In the genomic region with DNA sequence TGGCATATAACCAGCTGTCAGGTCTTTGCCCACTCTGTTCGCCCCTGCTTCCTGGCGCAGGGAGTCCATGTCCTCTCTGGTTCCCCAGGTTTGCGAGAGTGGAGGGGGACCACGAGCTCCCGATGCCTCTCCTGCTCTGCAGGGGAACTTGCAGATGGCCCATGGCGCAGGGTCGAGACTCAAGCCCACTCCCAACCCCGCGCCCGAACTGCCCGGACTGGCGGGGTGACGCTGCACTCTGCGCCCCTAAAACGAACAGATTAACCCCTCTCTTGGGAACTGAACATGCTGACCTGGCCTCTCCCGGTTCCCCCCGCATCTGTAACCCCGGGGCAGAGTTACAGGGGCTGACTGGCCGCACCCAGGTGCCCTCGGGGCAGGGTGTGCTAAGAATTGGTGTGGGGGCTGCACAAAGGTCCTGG, we compare ENCODE assay signal across 8 cellular contexts. TPM values are rescaled to one million over a fixed set of nuclear protein-coding genes. Genes with fewer than 3 reads are reported as not detected.
DNase-seq lines count a peak whose midpoint lies in the region; ATAC-seq and TF ChIP-seq lines count a peak whose summit lies in the region.

No MANE protein-coding gene starts in this region.

- H3K27ac ChIP-seq in SJSA1: 0 out of 2 replicates have a peak overlapping the region, but pooled peaks have one; percentile 10

- TF ChIP-seq CTCF in fibroblast of villous mesenchyme (IDR thresholded peaks at IDR 0.05; ENCODE audit: insufficient read depth, low read depth, low read length): no peak

- H3K4me1 ChIP-seq in SJSA1 (replicated peaks): peaks cover 16% of the 10 kb centered on the region

- 0 out of 2 replicates have a peak, but pooled peaks cover 6% of the 10 kb centered on the region for H3K36me3 ChIP-seq in SJSA1

- DNase-seq in SJSA1 (ENCODE audit: low read depth in 1 of 2, low spot score in 2 of 2): no peak
- DNase-seq in fibroblast of villous mesenchyme (ENCODE audit: low read depth): no peak
- no peak for DNase-seq in skeletal muscle cell (ENCODE audit: low read depth)
- DNase-seq in HuH-7 (ENCODE audit: low spot score): no peak
- DNase-seq in iPS-NIHi7 (ENCODE audit: extremely low spot score): no peak
- DNase-seq in HuH-7.5 (ENCODE audit: low spot score): no peak

- H3K27me3 ChIP-seq in SJSA1 (replicated peaks): no peaks in the 10 kb centered on the region

- no peaks in the 10 kb centered on the region for H3K9me3 ChIP-seq in SJSA1 (replicated peaks)

- peak; percentile 8 for ATAC-seq in GM21423 (IDR thresholded peaks at IDR 0.05; ENCODE audit: unreplicated experiment)
- no peak for ATAC-seq in HG03159 (IDR thresholded peaks at IDR 0.05; ENCODE audit: unreplicated experiment)

- H3K4me3 ChIP-seq in SJSA1 (peak overlapping the region; percentile 76), fibroblast of villous mesenchyme (ENCODE audit: low read depth, low read length) (peak overlapping the region; percentile 98), skeletal muscle cell (ENCODE audit: low read depth, low read length) (peak overlapping the region; percentile 83)

RNA-seq across cellular contexts. Expression of gene PLA2G15, which starts 0.7 kb away (rescaled TPM):
- 20.3 and 28.9 TPM in 2 replicates for total RNA-seq in SJSA1 (2014; rRNA removed; shearing (Covaris generic))
- total RNA-seq in fibroblast of villous mesenchyme: 17.4 and 19.9 TPM in 2 replicates

RNA-seq across cellular contexts. Expression of gene ESRP2, which starts 8.6 kb away (rescaled TPM):
- 0.24 TPM in 1 of 2 replicates, not detected in the other for total RNA-seq in SJSA1 (2014; rRNA removed; shearing (Covaris generic))
- under 0.01 and 0.86 TPM in 2 replicates for total RNA-seq in fibroblast of villous mesenchyme

RNA-seq across cellular contexts. Expression of gene SLC7A6, which starts 19.8 kb away (rescaled TPM):
- total RNA-seq in SJSA1 (2014; rRNA removed; shearing (Covaris generic)): 13.2 and 27.4 TPM in 2 replicates
- 24.8 and 49.7 TPM in 2 replicates for total RNA-seq in fibroblast of villous mesenchyme
